20 cellular contexts compared by ENCODE assay signal in genomic region chr10:34791947-34792346, GRCh38. TPM values are rescaled to one million over a fixed set of nuclear protein-coding genes. Genes with fewer than 3 reads are reported as not detected.
DNase-seq lines count a peak whose midpoint lies in the region; ATAC-seq and TF ChIP-seq lines count a peak whose summit lies in the region.
"Had no signal": no experiment of that assay in that cellular context is flagged by ENCODE, and none has a peak within 500 bp of the region (broad histone marks: within the 10 kb centered on the region; RNA-seq: fewer than 3 reads in every experiment).

No MANE protein-coding gene starts in this region.

- TF ChIP-seq CTCF in endothelial cell (IDR thresholded peaks at IDR 0.05; ENCODE audit: unreplicated experiment) (no peak), spleen (IDR thresholded peaks at IDR 0.05 in 8 of 11, conservative IDR thresholded peaks at IDR 0.05 in 3 of 11) (no peak)

- DNase-seq in NCI-H1417 (lab: John Stamatoyannopoulos, UW), result peak in 2 of 3 experiments; percentile 44 to 66
- DNase-seq in endothelial cell (ENCODE audit: low spot score), result no peak
- DNase-seq in spleen, result peak; percentile 56
- DNase-seq in stimulated activated naive CD4-positive, alpha-beta T cell (lab: John Stamatoyannopoulos, UW), result no peak
- DNase-seq in HuH-7 (ENCODE audit: low spot score), result no peak
- DNase-seq: activated CD4-positive, CD25-positive, alpha-beta regulatory T cell; activated CD8-positive, alpha-beta T cell treated with anti-CD3 and anti-CD28 coated beads for 36 hours; activated gamma-delta T cell treated with Interleukin-2 at 50 U/mL for 16 hours; adrenal gland; DMS53; effector CD8-positive, alpha-beta T cell; esophagus squamous epithelium; MM.1S; NCI-H526; ovary; sigmoid colon had no signal

- no peak overlapping the region for H3K4me3 ChIP-seq in spleen
- H3K4me3 ChIP-seq: adrenal gland, esophagus squamous epithelium, gastroesophageal sphincter, ovary, sigmoid colon had no signal

- no peak for TF ChIP-seq POLR2A in spleen (IDR thresholded peaks at IDR 0.05)

- H3K36me3 ChIP-seq in spleen, result no peaks in the 10 kb centered on the region
- H3K36me3 ChIP-seq: adrenal gland, gastroesophageal sphincter, ovary, sigmoid colon had no signal

- H3K27me3 ChIP-seq in spleen (replicated peaks in 1 of 7), result no peaks in the 10 kb centered on the region
- H3K27me3 ChIP-seq: adrenal gland, esophagus squamous epithelium, gastroesophageal sphincter, ovary, sigmoid colon had no signal

- intact Hi-C loops in spleen (cut with DNase I; ENCODE audit: low total_unique reads), result no loop called here

- peaks cover 0 to 9% (median 0%) of the 10 kb centered on the region in 6 donors for H3K4me1 ChIP-seq in spleen

- H3K4me3 Mint-ChIP-seq in endothelial cell (ENCODE audit: unreplicated experiment), result peak overlapping the region; percentile 50
- H3K4me3 Mint-ChIP-seq: activated CD8-positive, alpha-beta T cell treated with anti-CD3 and anti-CD28 coated beads for 36 hours; memory B cell had no signal

- no peaks in the 10 kb centered on the region for H3K36me3 Mint-ChIP-seq in endothelial cell (ENCODE audit: low read depth, unreplicated experiment)
- H3K36me3 Mint-ChIP-seq: memory B cell had no signal

- WGBS in spleen, 5 donors, result 89 to 94% (median 90%) methylated on average over 23 of the region's 23 CpGs

- no peaks in the 10 kb centered on the region for H3K27me3 Mint-ChIP-seq in endothelial cell (ENCODE audit: unreplicated experiment)

- peak; percentile 55 for ATAC-seq in GM21360 (IDR thresholded peaks at IDR 0.05; ENCODE audit: unreplicated experiment)
- no peak for ATAC-seq in SK-N-SH treated with all-trans-retinoic acid at 6 μM for 48 hours
- ATAC-seq: activated CD8-positive, alpha-beta T cell treated with anti-CD3 and anti-CD28 coated beads for 36 hours; gastroesophageal sphincter had no signal

- H3K9me3 ChIP-seq in spleen, result no peaks in the 10 kb centered on the region
- H3K9me3 ChIP-seq: adrenal gland, esophagus squamous epithelium, gastroesophageal sphincter, ovary, sigmoid colon had no signal

- no peak overlapping the region for H3K27ac ChIP-seq in spleen
- H3K27ac ChIP-seq: adrenal gland, esophagus squamous epithelium, gastroesophageal sphincter had no signal

- no peaks in the 10 kb centered on the region for H3K9me3 Mint-ChIP-seq in endothelial cell (ENCODE audit: unreplicated experiment)
- H3K9me3 Mint-ChIP-seq: activated CD8-positive, alpha-beta T cell treated with anti-CD3 and anti-CD28 coated beads for 36 hours; memory B cell had no signal

- peaks cover 23% of the 10 kb centered on the region for H3K4me1 Mint-ChIP-seq in endothelial cell (ENCODE audit: unreplicated experiment)
- H3K4me1 Mint-ChIP-seq: memory B cell had no signal

- peak overlapping the region; percentile 81 for H3K27ac Mint-ChIP-seq in endothelial cell (ENCODE audit: unreplicated experiment)
- H3K27ac Mint-ChIP-seq: activated CD8-positive, alpha-beta T cell treated with anti-CD3 and anti-CD28 coated beads for 36 hours; memory B cell had no signal

TF ChIP-seq in SK-N-SH treated with all-trans-retinoic acid at 6 μM for 48 hours, 23 proteins besides CTCF, POLR2A, EP300 and RAD21:
- TF ChIP-seq ZFP3 (CRISPR knock-in tag; IDR thresholded peaks at IDR 0.05) (no peak), GLIS3 (CRISPR knock-in tag; IDR thresholded peaks at IDR 0.05) (no peak), BACH2 (CRISPR knock-in tag; IDR thresholded peaks at IDR 0.05; ENCODE audit: borderline replicate concordance) (no peak), SNAI2 (CRISPR knock-in tag; IDR thresholded peaks at IDR 0.05) (no peak), ZC3H10 (CRISPR knock-in tag; IDR thresholded peaks at IDR 0.05) (no peak), TCF4 (CRISPR knock-in tag; IDR thresholded peaks at IDR 0.05; ENCODE audit: borderline replicate concordance) (no peak), TOX (CRISPR knock-in tag; IDR thresholded peaks at IDR 0.05; ENCODE audit: borderline replicate concordance) (no peak), ESRRG (CRISPR knock-in tag; IDR thresholded peaks at IDR 0.05) (no peak), PATZ1 (CRISPR knock-in tag; IDR thresholded peaks at IDR 0.05; ENCODE audit: borderline replicate concordance) (no peak), ZNF70 (CRISPR knock-in tag; IDR thresholded peaks at IDR 0.05) (no peak), ZNF8 (CRISPR knock-in tag; IDR thresholded peaks at IDR 0.05) (no peak), RARB (CRISPR knock-in tag; IDR thresholded peaks at IDR 0.05) (no peak), ARNTL (CRISPR knock-in tag; IDR thresholded peaks at IDR 0.05; ENCODE audit: borderline replicate concordance, low read depth) (no peak), CSDC2 (CRISPR knock-in tag; IDR thresholded peaks at IDR 0.05) (no peak), OSR1 (CRISPR knock-in tag; IDR thresholded peaks at IDR 0.05) (no peak)
- TF ChIP-seq, protein P1, sequence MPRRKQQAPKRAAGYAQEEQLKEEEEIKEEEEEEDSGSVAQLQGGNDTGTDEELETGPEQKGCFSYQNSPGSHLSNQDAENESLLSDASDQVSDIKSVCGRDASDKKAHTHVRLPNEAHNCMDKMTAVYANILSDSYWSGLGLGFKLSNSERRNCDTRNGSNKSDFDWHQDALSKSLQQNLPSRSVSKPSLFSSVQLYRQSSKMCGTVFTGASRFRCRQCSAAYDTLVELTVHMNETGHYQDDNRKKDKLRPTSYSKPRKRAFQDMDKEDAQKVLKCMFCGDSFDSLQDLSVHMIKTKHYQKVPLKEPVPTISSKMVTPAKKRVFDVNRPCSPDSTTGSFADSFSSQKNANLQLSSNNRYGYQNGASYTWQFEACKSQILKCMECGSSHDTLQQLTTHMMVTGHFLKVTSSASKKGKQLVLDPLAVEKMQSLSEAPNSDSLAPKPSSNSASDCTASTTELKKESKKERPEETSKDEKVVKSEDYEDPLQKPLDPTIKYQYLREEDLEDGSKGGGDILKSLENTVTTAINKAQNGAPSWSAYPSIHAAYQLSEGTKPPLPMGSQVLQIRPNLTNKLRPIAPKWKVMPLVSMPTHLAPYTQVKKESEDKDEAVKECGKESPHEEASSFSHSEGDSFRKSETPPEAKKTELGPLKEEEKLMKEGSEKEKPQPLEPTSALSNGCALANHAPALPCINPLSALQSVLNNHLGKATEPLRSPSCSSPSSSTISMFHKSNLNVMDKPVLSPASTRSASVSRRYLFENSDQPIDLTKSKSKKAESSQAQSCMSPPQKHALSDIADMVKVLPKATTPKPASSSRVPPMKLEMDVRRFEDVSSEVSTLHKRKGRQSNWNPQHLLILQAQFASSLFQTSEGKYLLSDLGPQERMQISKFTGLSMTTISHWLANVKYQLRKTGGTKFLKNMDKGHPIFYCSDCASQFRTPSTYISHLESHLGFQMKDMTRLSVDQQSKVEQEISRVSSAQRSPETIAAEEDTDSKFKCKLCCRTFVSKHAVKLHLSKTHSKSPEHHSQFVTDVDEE (CRISPR knock-in tag; IDR thresholded peaks at IDR 0.05), result no peak
- TF ChIP-seq, protein P2, sequence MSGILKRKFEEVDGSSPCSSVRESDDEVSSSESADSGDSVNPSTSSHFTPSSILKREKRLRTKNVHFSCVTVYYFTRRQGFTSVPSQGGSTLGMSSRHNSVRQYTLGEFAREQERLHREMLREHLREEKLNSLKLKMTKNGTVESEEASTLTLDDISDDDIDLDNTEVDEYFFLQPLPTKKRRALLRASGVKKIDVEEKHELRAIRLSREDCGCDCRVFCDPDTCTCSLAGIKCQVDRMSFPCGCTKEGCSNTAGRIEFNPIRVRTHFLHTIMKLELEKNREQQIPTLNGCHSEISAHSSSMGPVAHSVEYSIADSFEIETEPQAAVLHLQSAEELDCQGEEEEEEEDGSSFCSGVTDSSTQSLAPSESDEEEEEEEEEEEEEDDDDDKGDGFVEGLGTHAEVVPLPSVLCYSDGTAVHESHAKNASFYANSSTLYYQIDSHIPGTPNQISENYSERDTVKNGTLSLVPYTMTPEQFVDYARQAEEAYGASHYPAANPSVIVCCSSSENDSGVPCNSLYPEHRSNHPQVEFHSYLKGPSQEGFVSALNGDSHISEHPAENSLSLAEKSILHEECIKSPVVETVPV (CRISPR knock-in tag; IDR thresholded peaks at IDR 0.05), result no peak
- TF ChIP-seq, protein P3, sequence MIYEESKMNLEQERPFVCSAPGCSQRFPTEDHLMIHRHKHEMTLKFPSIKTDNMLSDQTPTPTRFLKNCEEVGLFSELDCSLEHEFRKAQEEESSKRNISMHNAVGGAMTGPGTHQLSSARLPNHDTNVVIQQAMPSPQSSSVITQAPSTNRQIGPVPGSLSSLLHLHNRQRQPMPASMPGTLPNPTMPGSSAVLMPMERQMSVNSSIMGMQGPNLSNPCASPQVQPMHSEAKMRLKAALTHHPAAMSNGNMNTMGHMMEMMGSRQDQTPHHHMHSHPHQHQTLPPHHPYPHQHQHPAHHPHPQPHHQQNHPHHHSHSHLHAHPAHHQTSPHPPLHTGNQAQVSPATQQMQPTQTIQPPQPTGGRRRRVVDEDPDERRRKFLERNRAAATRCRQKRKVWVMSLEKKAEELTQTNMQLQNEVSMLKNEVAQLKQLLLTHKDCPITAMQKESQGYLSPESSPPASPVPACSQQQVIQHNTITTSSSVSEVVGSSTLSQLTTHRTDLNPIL (CRISPR knock-in tag; IDR thresholded peaks at IDR 0.05; ENCODE audit: low read depth), result no peak

RNA-seq across cellular contexts. Expression of gene PARD3, which starts 23.1 kb away (rescaled TPM):
- total RNA-seq in endothelial cell (ENCODE audit: unreplicated experiment) (35.2 TPM), spleen (10 to 100 TPM in 6 of 7 donors, 1 to 10 TPM in 1; 8.3 to 18.9 (median 11.5) TPM)
- 1 to 10 TPM; 2.8 to 4.8 (median 4.8) TPM for polyA plus RNA-seq in spleen

Comparison
In these comparisons a context has a peak if more than half of its experiments do, and no peak if none do; other contexts are left out.
1. DNase-seq: peak in NCI-H1417 (2 of 3) and spleen (single experiment); none in endothelial cell (single experiment), stimulated activated naive CD4-positive, alpha-beta T cell (0 of 6) and HuH-7 (single experiment).